8 cellular contexts compared by ENCODE assay signal in genomic region chr11:85647604-85648299, GRCh38. TPM values are rescaled to one million over a fixed set of nuclear protein-coding genes. Genes with fewer than 3 reads are reported as not detected.
A peak's percentile ranks its signal among the peaks of the same experiment; 100 is the strongest.
DNase-seq lines count a peak whose midpoint lies in the region; ATAC-seq, FAIRE-seq and TF ChIP-seq lines count a peak whose summit lies in the region.

Gene TMEM126A (plus strand): TSS chr11:85647967. CDS start chr11:85650256, 2,289 bp downstream.

- peak within 1 kb of the TSS; percentile 98 for H3K4me3 ChIP-seq in CD4-positive, CD25-positive, alpha-beta regulatory T cell (ENCODE audit: low read depth, low read length)
- H3K4me3 ChIP-seq in HepG2 (replicated peaks in 1 of 3; ENCODE audit: insufficient read depth in 1 of 3, low read depth in 2 of 3, low read length in 3 of 3), result peak within 1 kb of the TSS; percentile 81 to 83 (median 82)

- H3K4me1 ChIP-seq in CD4-positive, CD25-positive, alpha-beta regulatory T cell (ENCODE audit: control insufficient read depth, insufficient read depth, low read length, poor library complexity, severe bottlenecking), result peaks cover 12% of the 10 kb centered on the region
- H3K4me1 ChIP-seq in HepG2 (ENCODE audit: insufficient read depth, low read length), result peaks cover 18% of the 10 kb centered on the region

- peak within 1 kb of the TSS; percentile 88 for H3K27ac ChIP-seq in CD4-positive, CD25-positive, alpha-beta regulatory T cell (ENCODE audit: insufficient read depth, low read length, poor library complexity, severe bottlenecking)
- peak within 1 kb of the TSS; percentile 77 for H3K27ac ChIP-seq in HepG2 (ENCODE audit: extremely low read length, insufficient read depth, low read length)

- H3K79me2 ChIP-seq in HepG2 (ENCODE audit: insufficient read depth, low read length), result peaks cover 17% of the 10 kb centered on the region

- no peak for TF ChIP-seq RAD21 in HepG2 (CRISPR knock-in tag; IDR thresholded peaks at IDR 0.05)

- H3K27me3 Mint-ChIP-seq in CD4-positive, CD25-positive, alpha-beta regulatory T cell, result peaks cover 19% of the 10 kb centered on the region
- H3K27me3 Mint-ChIP-seq in activated CD4-positive, alpha-beta memory T cell treated with anti-CD3 and anti-CD28 coated beads, Interleukin-2, amount 10 ng/mL, durations not matched to agents 7 days and 5 days, result peaks cover 16% of the 10 kb centered on the region

- peaks cover 11% of the 10 kb centered on the region for H3K36me3 ChIP-seq in CD4-positive, CD25-positive, alpha-beta regulatory T cell (ENCODE audit: control insufficient read depth, insufficient read depth, low read length)
- H3K36me3 ChIP-seq in HepG2 (replicated peaks in 1 of 2; ENCODE audit: control insufficient read depth in 1 of 2, insufficient read depth in 2 of 2, low read length in 2 of 2), result no peaks in the 10 kb centered on the region; a peak in 1 of 5 replicates

- H3K9me3 Mint-ChIP-seq in CD4-positive, CD25-positive, alpha-beta regulatory T cell, result no peaks in the 10 kb centered on the region
- H3K9me3 Mint-ChIP-seq in activated CD4-positive, alpha-beta memory T cell treated with anti-CD3 and anti-CD28 coated beads, Interleukin-2, amount 10 ng/mL, durations not matched to agents 7 days and 5 days, result no peaks in the 10 kb centered on the region

- no TSS peak for BruUV-seq in HepG2 (replicated peaks; lab: Mats Ljungman, UMichigan)

- WGBS in HepG2 (ENCODE audit: low lambda C conversion rate), result 2% methylated on average over 15 of the region's 33 CpGs

- peak; percentile 100 for ATAC-seq in CD4-positive, CD25-positive, alpha-beta regulatory T cell (ENCODE audit: low read depth in 2 of 2)
- peak; percentile 99 for ATAC-seq in GM19455 (IDR thresholded peaks at IDR 0.05; ENCODE audit: unreplicated experiment)
- ATAC-seq in HepG2, result peak; percentile 97

- no peak; the same call in 1 of the 2 replicates for TF ChIP-seq CTCF in HepG2 (CRISPR knock-in tag; IDR thresholded peaks at IDR 0.05)

- peak within 1 kb of the TSS; percentile 79 for H2AFZ ChIP-seq in HepG2 (ENCODE audit: low read length)

- FAIRE-seq in HepG2 (lab: Jason Lieb, UNC), result peak; percentile 81

- peak; percentile 87 to 94 (median 91) for DNase-seq in CD4-positive, CD25-positive, alpha-beta regulatory T cell
- DNase-seq in HK-2 (ENCODE audit: unreplicated experiment) (peak; percentile 87), NCI-H82 treated with DMSO at 0.1 percent for 48 hours (lab: John Stamatoyannopoulos, UW; ENCODE audit: unreplicated experiment) (peak; percentile 76), dermis microvascular lymphatic vessel endothelial cell (ENCODE audit: low read depth in 2 of 2) (peak; percentile 58 to 85), HepG2 (ENCODE audit: low spot score) (peak; percentile 86)
- peak; percentile 93 for DNase-seq in activated CD4-positive, alpha-beta memory T cell treated with anti-CD3 and anti-CD28 coated beads, Interleukin-2, amount 10 ng/mL, durations not matched to agents 7 days and 5 days
- DNase-seq in stimulated activated CD4-positive, alpha-beta T cell treated with anti-CD3 and anti-CD28 coated beads, Interleukin-2, amount 100 ng/mL, for 48 hours, result peak; percentile 88 to 90

- POLR2A ChIA-PET in activated CD4-positive, alpha-beta memory T cell treated with anti-CD3 and anti-CD28 coated beads, Interleukin-2, amount 10 ng/mL, durations not matched to agents 7 days and 5 days (lab: Charles Lee), result interaction anchor here (0.8 to 11.1 kb wide), 29 partner anchors 9 to 655 kb away, joined by 3 to 220 read pairs (median 4); partner anchors contain the start of genes CCDC83, CREBZF, DLG2 and EED
- POLR2A ChIA-PET in HepG2 (lab: Yijun Ruan, JAX), result interaction anchor here (0.7 to 5.7 kb wide), 10 partner anchors 11 to 654 kb away, joined by 3 to 112 read pairs (median 4); partner anchors contain the start of genes CCDC89, CREBZF, DLG2 and HIKESHI

- CTCF ChIA-PET in activated CD4-positive, alpha-beta memory T cell treated with anti-CD3 and anti-CD28 coated beads, Interleukin-2, amount 10 ng/mL, durations not matched to agents 7 days and 5 days (lab: Charles Lee), result interaction anchor here (0.6 to 3.3 kb wide), 11 partner anchors 9 to 207 kb away, joined by 3 to 16 read pairs (median 6); partner anchors contain the start of genes CCDC83, DLG2 and TMEM126B
- CTCF ChIA-PET in HepG2 (lab: Yijun Ruan, JAX; ENCODE audit: low intra/inter-chr PET ratio, low total read pairs), result no interaction called here

- peak within 1 kb of the TSS; percentile 90 to 99 (median 97) for H3K4me3 Mint-ChIP-seq in CD4-positive, CD25-positive, alpha-beta regulatory T cell
- peak within 1 kb of the TSS; percentile 92 for H3K4me3 Mint-ChIP-seq in activated CD4-positive, alpha-beta memory T cell treated with anti-CD3 and anti-CD28 coated beads, Interleukin-2, amount 10 ng/mL, durations not matched to agents 7 days and 5 days

- TF ChIP-seq EP300 in HepG2 (IDR thresholded peaks at IDR 0.05; ENCODE audit: low read depth in 2 of 2, low read length in 2 of 2), result peak in 1 of 2 experiments; percentile 7; a peak in 1 of 4 replicates
- no peak; the same call in 1 of the 2 replicates for TF ChIP-seq EP300 in HepG2 (CRISPR knock-in tag; IDR thresholded peaks at IDR 0.05; ENCODE audit: borderline replicate concordance)

- intact Hi-C loops in HepG2 (cut with micrococcal nuclease; ENCODE audit: unreplicated experiment), result loop anchor here (1.0 to 2.0 kb wide), 2 partner anchors 17 to 19 kb away; partner anchors contain the start of genes CREBZF and TMEM126B

- no peaks in the 10 kb centered on the region for H3K9me3 ChIP-seq in CD4-positive, CD25-positive, alpha-beta regulatory T cell (ENCODE audit: control insufficient read depth in 2 of 2, low read length in 2 of 2)
- H3K9me3 ChIP-seq in HepG2 (ENCODE audit: low read length), result no peaks in the 10 kb centered on the region

- H3K27ac Mint-ChIP-seq in CD4-positive, CD25-positive, alpha-beta regulatory T cell, result peak within 1 kb of the TSS; percentile 96 to 99 (median 98)
- peak within 1 kb of the TSS; percentile 91 for H3K27ac Mint-ChIP-seq in activated CD4-positive, alpha-beta memory T cell treated with anti-CD3 and anti-CD28 coated beads, Interleukin-2, amount 10 ng/mL, durations not matched to agents 7 days and 5 days

- H3K4me1 Mint-ChIP-seq in CD4-positive, CD25-positive, alpha-beta regulatory T cell, result peaks cover 9 to 39% (median 23%) of the 10 kb centered on the region in 4 donors
- H3K4me1 Mint-ChIP-seq in activated CD4-positive, alpha-beta memory T cell treated with anti-CD3 and anti-CD28 coated beads, Interleukin-2, amount 10 ng/mL, durations not matched to agents 7 days and 5 days, result peaks cover 36% of the 10 kb centered on the region

- peak within 1 kb of the TSS; percentile 88 for H3K4me2 ChIP-seq in HepG2 (ENCODE audit: low read depth, low read length)

- in situ Hi-C loops in HepG2 (cut with HindIII; ENCODE audit: extremely low pct_ligation_motif_present, low pct_unique_long_range_greater_than_20kb), result loop anchor here (25.0 kb wide), 1 partner anchor 615 kb away; no protein-coding TSS in a partner anchor

- H3K9ac ChIP-seq in HepG2 (ENCODE audit: insufficient read depth, low read depth, low read length), result peak within 1 kb of the TSS; percentile 80

- peaks cover 16% of the 10 kb centered on the region for H3K27me3 ChIP-seq in CD4-positive, CD25-positive, alpha-beta regulatory T cell (ENCODE audit: control insufficient read depth, insufficient read depth, low read length)
- H3K27me3 ChIP-seq in HepG2 (ENCODE audit: control insufficient read depth in 1 of 2, insufficient read depth in 2 of 2, low read length in 2 of 2), result no peaks in the 10 kb centered on the region; a peak in 1 of 5 replicates

- H4K20me1 ChIP-seq in HepG2 (ENCODE audit: insufficient read depth, low read length), result no peaks in the 10 kb centered on the region

- peak; percentile 90 for TF ChIP-seq POLR2A in HepG2 (IDR thresholded peaks at IDR 0.05; ENCODE audit: insufficient read depth in 1 of 2, low read depth in 2 of 2, low read length in 2 of 2)

- H3K36me3 Mint-ChIP-seq in CD4-positive, CD25-positive, alpha-beta regulatory T cell, result no peaks in the 10 kb centered on the region
- peaks cover 18% of the 10 kb centered on the region for H3K36me3 Mint-ChIP-seq in activated CD4-positive, alpha-beta memory T cell treated with anti-CD3 and anti-CD28 coated beads, Interleukin-2, amount 10 ng/mL, durations not matched to agents 7 days and 5 days (ENCODE audit: low read depth)

TF ChIP-seq in HepG2, 621 proteins besides CTCF, POLR2A, EP300 and RAD21 (continues in another document):
- TF ChIP-seq LBX2 (CRISPR knock-in tag; IDR thresholded peaks at IDR 0.05; ENCODE audit: borderline replicate concordance), result no peak

RNA-seq across cellular contexts. Expression of gene TMEM126A, which starts in this region (rescaled TPM):
- total RNA-seq in CD4-positive, CD25-positive, alpha-beta regulatory T cell, result 22.3 TPM
- polyA plus RNA-seq in CD4-positive, CD25-positive, alpha-beta regulatory T cell, result 10 to 100 TPM; 69.2 to 78.7 (median 73.0) TPM
- total RNA-seq in activated CD4-positive, alpha-beta memory T cell treated with anti-CD3 and anti-CD28 coated beads, Interleukin-2, amount 10 ng/mL, durations not matched to agents 7 days and 5 days, result 10 to 100 TPM; 31.8 to 35.6 TPM
- total RNA-seq in dermis microvascular lymphatic vessel endothelial cell (27.1 and 41.6 TPM in 2 replicates), HepG2 (2016; rRNA removed; fragmentation: Illumina TruSeq; extraction: Trizol) (66.9 and 68.7 TPM in 2 replicates)
- total RNA-seq in HepG2 (2016; cell fraction: cytosol; rRNA removed; fragmentation: Illumina TruSeq; extraction: Trizol; ENCODE audit: low read depth), result 70.9 and 83.3 TPM in 2 replicates
- 67.5 and 67.8 TPM in 2 replicates for total RNA-seq in HepG2 (2016; cell fraction: insoluble cytoplasmic fraction; rRNA removed; fragmentation: Illumina TruSeq; extraction: Trizol)
- total RNA-seq in HepG2 (2016; cell fraction: membrane; rRNA removed; fragmentation: Illumina TruSeq; extraction: Trizol), result 63.9 and 68.2 TPM in 2 replicates
- total RNA-seq in HepG2 (2016; cell fraction: nucleus; rRNA removed; fragmentation: Illumina TruSeq; extraction: Trizol), result 33.4 and 36.6 TPM in 2 replicates
- 33.8 and 59.5 TPM in 2 replicates for polyA plus RNA-seq in HepG2 (2011; rRNA removed)
- polyA plus RNA-seq in HepG2 (2011; cell fraction: cytosol; rRNA removed), result 21.4 and 31.6 TPM in 2 replicates
- 6.2 and 6.7 TPM in 2 replicates for polyA plus RNA-seq in HepG2 (2011; cell fraction: nucleus; rRNA removed)
- 29.2 and 35.7 TPM in 2 replicates for polyA plus RNA-seq in HepG2 (2012)
- 69.5 and 78.7 TPM in 2 replicates for polyA plus RNA-seq in HepG2 (2016; cell fraction: cytosol; fragmentation: Illumina TruSeq; extraction: Trizol; ENCODE audit: low read depth)
- 48.7 and 55.1 TPM in 2 replicates for polyA plus RNA-seq in HepG2 (2016; cell fraction: insoluble cytoplasmic fraction; fragmentation: Illumina TruSeq; extraction: Trizol; ENCODE audit: low read depth)
- 51.3 and 53.8 TPM in 2 replicates for polyA plus RNA-seq in HepG2 (2016; cell fraction: membrane; fragmentation: Illumina TruSeq; extraction: Trizol; ENCODE audit: low read depth)
- 45.8 and 47.6 TPM in 2 replicates for polyA plus RNA-seq in HepG2 (2016; cell fraction: nucleus; fragmentation: Illumina TruSeq; extraction: Trizol; ENCODE audit: insufficient read depth, low read depth)
- polyA minus RNA-seq in HepG2 (2011; rRNA and poly(A)+ RNA removed; ENCODE audit: low replicate concordance), result 9.7 and 17.8 TPM in 2 replicates
- polyA minus RNA-seq in HepG2 (2011; cell fraction: cytosol; rRNA and poly(A)+ RNA removed), result 3.4 and 4.2 TPM in 2 replicates
- 6.8 and 10.1 TPM in 2 replicates for polyA minus RNA-seq in HepG2 (2011; cell fraction: nucleus; rRNA and poly(A)+ RNA removed)

Comparison
In these comparisons a context has a peak if more than half of its experiments do, and no peak if none do; other contexts are left out.
1. Peak in every context shown above with its lines: DNase-seq, ATAC-seq, H3K4me3 ChIP-seq and H3K27ac ChIP-seq.